21 cellular contexts compared by ENCODE assay signal in the genomic region with DNA sequence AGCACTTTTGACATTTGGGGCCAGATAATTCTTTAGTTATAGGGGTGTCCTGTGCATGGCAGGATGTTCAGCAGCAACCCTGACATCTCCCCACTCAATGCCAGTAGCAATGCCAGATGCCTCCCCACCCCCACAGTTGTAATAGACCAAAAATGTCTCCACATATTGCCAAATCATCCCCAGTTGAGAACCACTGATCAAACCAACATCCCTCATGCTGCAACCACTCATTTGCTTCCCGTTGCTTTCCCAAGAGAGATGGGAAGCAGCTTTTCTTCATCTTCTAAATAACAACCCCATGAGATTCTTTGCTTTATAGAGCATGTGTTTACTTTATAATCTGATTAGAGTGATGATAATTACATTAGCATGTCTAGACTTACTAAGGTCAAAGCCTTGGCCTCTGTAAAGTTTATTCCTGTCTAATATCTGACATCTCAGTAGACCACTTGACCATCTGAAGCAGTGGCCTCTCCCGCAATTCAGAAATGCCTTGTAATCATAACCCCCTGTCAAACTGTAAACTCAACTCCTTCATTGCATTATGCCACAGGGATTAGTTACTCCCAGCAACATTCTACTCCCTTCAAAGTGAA.
"Had no signal": no experiment of that assay in that cellular context is flagged by ENCODE, and none has a peak within 500 bp of the region (broad histone marks: within the 10 kb centered on the region; RNA-seq: fewer than 3 reads in every experiment).

No MANE protein-coding gene starts in this region.

- H3K4me1 ChIP-seq: esophagus muscularis mucosa, psoas muscle, tibial artery had no signal

- H3K36me3 ChIP-seq: esophagus muscularis mucosa, tibial artery, WERI-Rb-1 had no signal

- H3K27ac Mint-ChIP-seq: activated CD4-positive, alpha-beta memory T cell treated with anti-CD3 and anti-CD28 coated beads for 36 hours; activated naive CD8-positive, alpha-beta T cell; activated T-helper 1 cell treated with anti-CD3 and anti-CD28 coated beads, Interleukin-12 subunit alpha, Interleukin-12 subunit beta, Interleukin-2, Interleukin-4 antibody, amounts not matched to agents 30 ng/mL and 10 ng/mL and 1 ng/mL, durations not matched to agents 14 hours and 24 hours and 36 hours; dendritic cell treated with granulocyte-macrophage colony-stimulating factor and Interleukin-4, amounts not matched to agents 40 ng/mL and 50 ng/mL, for 4 days had no signal

- H3K4me3 Mint-ChIP-seq: activated CD4-positive, alpha-beta memory T cell treated with anti-CD3 and anti-CD28 coated beads for 36 hours; activated naive CD8-positive, alpha-beta T cell; activated T-helper 1 cell treated with anti-CD3 and anti-CD28 coated beads, Interleukin-12 subunit alpha, Interleukin-12 subunit beta, Interleukin-2, Interleukin-4 antibody, amounts not matched to agents 30 ng/mL and 10 ng/mL and 1 ng/mL, durations not matched to agents 14 hours and 24 hours and 36 hours; dendritic cell treated with granulocyte-macrophage colony-stimulating factor and Interleukin-4, amounts not matched to agents 40 ng/mL and 50 ng/mL, for 4 days; neural crest cell had no signal

- H3K9me3 ChIP-seq: esophagus muscularis mucosa, psoas muscle, tibial artery had no signal

- FAIRE-seq: endothelial cell of umbilical vein had no signal

- H3K27me3 ChIP-seq: esophagus muscularis mucosa, tibial artery had no signal

- ATAC-seq: left colon; psoas muscle; right cardiac atrium; stimulated activated naive CD8-positive, alpha-beta T cell treated with anti-CD3 and anti-CD28 coated beads, Interleukin-15, Interleukin-2, amounts not matched to agents 100 U/mL and 50 U/mL, for 24 hours had no signal

- H3K36me3 Mint-ChIP-seq: activated CD4-positive, alpha-beta memory T cell treated with anti-CD3 and anti-CD28 coated beads for 36 hours; activated naive CD8-positive, alpha-beta T cell had no signal

- H3K9me3 Mint-ChIP-seq: activated CD4-positive, alpha-beta memory T cell treated with anti-CD3 and anti-CD28 coated beads for 36 hours; activated T-helper 1 cell treated with anti-CD3 and anti-CD28 coated beads, Interleukin-12 subunit alpha, Interleukin-12 subunit beta, Interleukin-2, Interleukin-4 antibody, amounts not matched to agents 30 ng/mL and 10 ng/mL and 1 ng/mL, durations not matched to agents 14 hours and 24 hours and 36 hours; dendritic cell treated with granulocyte-macrophage colony-stimulating factor and Interleukin-4, amounts not matched to agents 40 ng/mL and 50 ng/mL, for 4 days; neural crest cell had no signal

- H3K27ac ChIP-seq: esophagus muscularis mucosa, psoas muscle, tibial artery, WERI-Rb-1 had no signal

- H3K4me1 Mint-ChIP-seq: neural crest cell had no signal

- H3K27me3 Mint-ChIP-seq: activated CD4-positive, alpha-beta memory T cell treated with anti-CD3 and anti-CD28 coated beads for 36 hours; activated naive CD8-positive, alpha-beta T cell; dendritic cell treated with granulocyte-macrophage colony-stimulating factor and Interleukin-4, amounts not matched to agents 40 ng/mL and 50 ng/mL, for 4 days had no signal

- DNase-seq: activated CD4-positive, alpha-beta memory T cell treated with anti-CD3 and anti-CD28 coated beads for 36 hours; activated T-cell treated with anti-CD3 and anti-CD28 coated beads for 4 hours; amniotic stem cell; effector CD8-positive, alpha-beta T cell; foreskin melanocyte; hypothalamus; islet precursor cell; left colon; psoas muscle; right cardiac atrium; stimulated activated CD4-positive, alpha-beta T cell treated with anti-CD3 and anti-CD28 coated beads, Interleukin-2, amount 100 ng/mL, for 24 hours; stimulated activated naive CD8-positive, alpha-beta T cell treated with anti-CD3 and anti-CD28 coated beads, Interleukin-15, Interleukin-2, amounts not matched to agents 100 U/mL and 50 U/mL, for 24 hours; substantia nigra; tibial artery; WERI-Rb-1 had no signal

- H3K4me3 ChIP-seq: esophagus muscularis mucosa, psoas muscle, tibial artery had no signal
